In genomic region chr5:164013077-164013670, GRCh38 we compare ENCODE assay signal across 8 cellular contexts.
DNase-seq lines count a peak whose midpoint lies in the region; ATAC-seq and TF ChIP-seq lines count a peak whose summit lies in the region.

No MANE protein-coding gene starts in this region.

- TF ChIP-seq CTCF in AG09309 (IDR thresholded peaks at IDR 0.05; ENCODE audit: control insufficient read depth, insufficient read depth, low read depth, low read length, missing control alignments) (peak; percentile 61), GM10266 (IDR thresholded peaks at IDR 0.05; ENCODE audit: control insufficient read depth, insufficient read depth, low read depth, missing control alignments) (peak; percentile 56), HCT116 (IDR thresholded peaks at IDR 0.05 in 2 of 3, conservative IDR thresholded peaks at IDR 0.05 in 1 of 3; ENCODE audit: borderline replicate concordance in 1 of 3, insufficient read depth in 1 of 3, low read depth in 2 of 3, low read length in 2 of 3) (peak; percentile 13 to 55 (median 31); a peak in 4 of 6 replicates), LNCAP (IDR thresholded peaks at IDR 0.05) (peak; percentile 76), suprapubic skin (IDR thresholded peaks at IDR 0.05) (peak in 1 of 2 donors; percentile 37)

- no peak overlapping the region for H2AFZ ChIP-seq in HCT116 (ENCODE audit: low read depth, low read length, poor library complexity, severe bottlenecking)

- no peak overlapping the region for H3K4me2 ChIP-seq in HCT116 (ENCODE audit: low read length)

- no peak for ATAC-seq in HCT116

- CTCF ChIA-PET in HCT116 (lab: Charles Lee) = interaction anchor here (0.7 to 1.0 kb wide), 2 partner anchors 317 to 491 kb away, joined by 3 read pairs; no protein-coding TSS in a partner anchor

- no peaks in the 10 kb centered on the region for H3K9me2 ChIP-seq in HCT116 (ENCODE audit: insufficient read depth)

- no peak overlapping the region for H3K9ac ChIP-seq in HCT116 (ENCODE audit: low read length)

- no peaks in the 10 kb centered on the region for H3K79me2 ChIP-seq in HCT116 (ENCODE audit: insufficient read depth, low read length)

- H3K4me1 ChIP-seq in HCT116 (ENCODE audit: control insufficient read depth in 1 of 2, insufficient read depth in 2 of 2, low read length in 2 of 2) (no peaks in the 10 kb centered on the region), SJCRH30 (no peaks in the 10 kb centered on the region), suprapubic skin (no peaks in the 10 kb centered on the region)

- DNase-seq in AG09309 (ENCODE audit: low read depth) (peak; percentile 41), GM10266 (ENCODE audit: extremely low spot score) (peak; percentile 32), HCT116 (ENCODE audit: low read depth, low spot score) (peak; percentile 6), SJCRH30 (peak; percentile 21 to 75), epidermal melanocyte (ENCODE audit: insufficient read length, low spot score) (peak; percentile 41), myocyte (ENCODE audit: low read depth) (peak; percentile 82), suprapubic skin (ENCODE audit: low spot score in 2 of 2) (no peak)

- TF ChIP-seq POLR2A in HCT116 (IDR thresholded peaks at IDR 0.05; ENCODE audit: borderline replicate concordance, extremely low read depth, insufficient read depth, insufficient read length) = no peak
- TF ChIP-seq POLR2A in suprapubic skin (IDR thresholded peaks at IDR 0.05) = no peak

- H3K4me3 ChIP-seq in AG09309 (ENCODE audit: control insufficient read depth, low read depth, low read length) (no peak overlapping the region), HCT116 (replicated peaks in 1 of 2; ENCODE audit: low read depth in 1 of 2, low read length in 2 of 2) (no peak overlapping the region), SJCRH30 (no peak overlapping the region), suprapubic skin (no peak overlapping the region)

- H4K20me1 ChIP-seq in HCT116 (ENCODE audit: insufficient read depth) = no peaks in the 10 kb centered on the region

- no peak for TF ChIP-seq EP300 in suprapubic skin (IDR thresholded peaks at IDR 0.05)

- H3K36me3 ChIP-seq in HCT116 (ENCODE audit: control insufficient read depth in 1 of 2, insufficient read depth in 2 of 2, low read length in 2 of 2) = no peaks in the 10 kb centered on the region
- H3K36me3 ChIP-seq in SJCRH30 = no peaks in the 10 kb centered on the region
- no peaks in the 10 kb centered on the region for H3K36me3 ChIP-seq in suprapubic skin

- POLR2A ChIA-PET in HCT116 (lab: Charles Lee) = no interaction called here

- RAD21 ChIA-PET in HCT116 (lab: Charles Lee; ENCODE audit: low non-redundant PET in 1 of 2, low total read pairs in 2 of 2, uncharacterized antibody in 2 of 2, unreplicated experiment in 2 of 2) = no interaction called here

- H3K9me3 ChIP-seq in HCT116 (ENCODE audit: control insufficient read depth in 1 of 2, insufficient read depth in 1 of 2, low read depth in 1 of 2, low read length in 2 of 2) (peaks cover 0 to under 1% of the 10 kb centered on the region in 2 experiments; a peak in 1 of 4 replicates), SJCRH30 (replicated peaks) (no peaks in the 10 kb centered on the region), suprapubic skin (no peaks in the 10 kb centered on the region)

- intact Hi-C loops in HCT116 (cut with micrococcal nuclease) = loop anchor here (10.0 kb wide), 1 partner anchor 492 kb away; no protein-coding TSS in a partner anchor

- BruUV-seq in HCT116 (replicated peaks; lab: Mats Ljungman, UMichigan) = no TSS peak

- H3K27ac ChIP-seq in HCT116 (ENCODE audit: low read depth, low read length) (no peak overlapping the region), SJCRH30 (no peak overlapping the region), suprapubic skin (no peak overlapping the region)

- no peaks in the 10 kb centered on the region for H3K27me3 ChIP-seq in HCT116 (ENCODE audit: insufficient read depth, low read length)
- peaks cover 5% of the 10 kb centered on the region for H3K27me3 ChIP-seq in SJCRH30
- no peaks in the 10 kb centered on the region for H3K27me3 ChIP-seq in suprapubic skin

- peak; percentile 53 for TF ChIP-seq RAD21 in HCT116 (IDR thresholded peaks at IDR 0.05; ENCODE audit: low read depth)

- 44% methylated on average over 6 of the region's 6 CpGs for WGBS in suprapubic skin

TF ChIP-seq in HCT116, 20 proteins besides CTCF, POLR2A, EP300 and RAD21:
- TF ChIP-seq SIN3A (IDR thresholded peaks at IDR 0.05; ENCODE audit: low read depth) = no peak
- no peak for TF ChIP-seq REST (IDR thresholded peaks at IDR 0.05; ENCODE audit: low read depth)
- TF ChIP-seq ATF3 (IDR thresholded peaks at IDR 0.05) = no peak
- TF ChIP-seq TCF7L2 (IDR thresholded peaks at IDR 0.05; ENCODE audit: borderline replicate concordance, extremely low read depth, insufficient read depth, insufficient read length) = no peak
- no peak for TF ChIP-seq EZH2 (IDR thresholded peaks at IDR 0.05)
- no peak for TF ChIP-seq CEBPB (IDR thresholded peaks at IDR 0.05; ENCODE audit: low read depth)
- TF ChIP-seq ELF1 (IDR thresholded peaks at IDR 0.05; ENCODE audit: borderline replicate concordance, low read depth) = no peak
- no peak for TF ChIP-seq MAX (IDR thresholded peaks at IDR 0.05)
- TF ChIP-seq EZH2phosphoT487 (IDR thresholded peaks at IDR 0.05; ENCODE audit: borderline replicate concordance) = no peak
- TF ChIP-seq EGR1 (IDR thresholded peaks at IDR 0.05; ENCODE audit: low read depth) = no peak
- no peak for TF ChIP-seq SRF (IDR thresholded peaks at IDR 0.05; ENCODE audit: low read depth)
- no peak for TF ChIP-seq JUND (IDR thresholded peaks at IDR 0.05)
- TF ChIP-seq CBX3 (IDR thresholded peaks at IDR 0.05; ENCODE audit: low read depth) = no peak
- no peak for TF ChIP-seq ZBTB33 (IDR thresholded peaks at IDR 0.05; ENCODE audit: extremely low read depth, insufficient replicate concordance, low read length)
- no peak for TF ChIP-seq ZNF274 (IDR thresholded peaks at IDR 0.05; ENCODE audit: low read depth, low read length)
- no peak for TF ChIP-seq YY1 (IDR thresholded peaks at IDR 0.05; ENCODE audit: extremely low read depth, insufficient replicate concordance, low read depth, low read length)

Comparison
In these comparisons a context has a peak if more than half of its experiments do, and no peak if none do; other contexts are left out.
1. DNase-seq: peak in AG09309 (single experiment), GM10266 (single experiment), HCT116 (single experiment), SJCRH30 (2 of 2), epidermal melanocyte (single experiment) and myocyte (single experiment); none in suprapubic skin (0 of 2).